ENCODE assay signal across 1 cellular context in the genomic region with DNA sequence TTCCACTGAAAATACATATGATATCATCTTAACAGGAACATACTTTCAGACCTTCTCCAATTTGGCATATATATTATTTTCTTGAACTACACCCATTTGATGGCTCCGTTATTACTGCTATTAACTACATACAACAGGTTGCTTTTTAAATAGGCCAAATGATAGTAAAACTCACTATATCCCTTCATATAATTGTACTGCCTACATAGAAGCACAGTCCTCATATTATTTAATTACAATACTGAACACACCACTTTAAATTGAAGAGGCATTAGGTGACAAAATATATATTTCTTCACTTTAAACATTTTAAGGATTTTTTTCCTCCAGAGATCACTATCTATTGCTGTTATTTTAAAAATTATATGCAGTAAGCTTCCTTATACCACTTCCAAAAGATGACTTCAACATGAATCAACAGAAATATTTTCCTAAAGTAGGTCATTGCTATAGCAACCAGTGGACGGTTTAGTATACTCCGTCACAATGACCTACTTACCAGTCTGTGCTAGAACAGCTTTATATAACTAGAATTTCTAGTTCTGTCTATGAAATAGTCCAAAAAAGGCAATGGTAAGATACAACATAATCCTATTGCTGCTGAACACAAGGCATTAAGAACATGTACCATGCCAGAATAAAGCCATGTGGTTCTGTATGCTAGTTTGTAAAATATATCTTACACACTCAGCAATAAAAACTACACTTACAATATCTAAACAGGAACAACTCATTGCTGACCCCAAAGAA.
TF ChIP-seq lines count a peak whose summit lies in the region.

No MANE protein-coding gene starts in this region.

TF ChIP-seq in GM12878, 131 proteins besides CTCF, POLR2A, EP300 and RAD21 (continued from another document):
- TF ChIP-seq, protein P1, sequence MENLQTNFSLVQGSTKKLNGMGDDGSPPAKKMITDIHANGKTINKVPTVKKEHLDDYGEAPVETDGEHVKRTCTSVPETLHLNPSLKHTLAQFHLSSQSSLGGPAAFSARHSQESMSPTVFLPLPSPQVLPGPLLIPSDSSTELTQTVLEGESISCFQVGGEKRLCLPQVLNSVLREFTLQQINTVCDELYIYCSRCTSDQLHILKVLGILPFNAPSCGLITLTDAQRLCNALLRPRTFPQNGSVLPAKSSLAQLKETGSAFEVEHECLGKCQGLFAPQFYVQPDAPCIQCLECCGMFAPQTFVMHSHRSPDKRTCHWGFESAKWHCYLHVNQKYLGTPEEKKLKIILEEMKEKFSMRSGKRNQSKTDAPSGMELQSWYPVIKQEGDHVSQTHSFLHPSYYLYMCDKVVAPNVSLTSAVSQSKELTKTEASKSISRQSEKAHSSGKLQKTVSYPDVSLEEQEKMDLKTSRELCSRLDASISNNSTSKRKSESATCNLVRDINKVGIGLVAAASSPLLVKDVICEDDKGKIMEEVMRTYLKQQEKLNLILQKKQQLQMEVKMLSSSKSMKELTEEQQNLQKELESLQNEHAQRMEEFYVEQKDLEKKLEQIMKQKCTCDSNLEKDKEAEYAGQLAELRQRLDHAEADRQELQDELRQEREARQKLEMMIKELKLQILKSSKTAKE (IDR thresholded peaks at IDR 0.05; ENCODE audit: low read depth, poor library complexity, severe bottlenecking), result no peak
- TF ChIP-seq BMI1 (IDR thresholded peaks at IDR 0.05; ENCODE audit: borderline replicate concordance), result peak; percentile 73
TF ChIP-seq in GM12878: peak in this region for 1.
